ENCODE assay signal across 8 cellular contexts in genomic region chr20:58650776-58651547, GRCh38. TPM values are rescaled to one million over a fixed set of nuclear protein-coding genes. Genes with fewer than 3 reads are reported as not detected.
DNase-seq lines count a peak whose midpoint lies in the region; ATAC-seq and TF ChIP-seq lines count a peak whose summit lies in the region.

A gene with protein sequence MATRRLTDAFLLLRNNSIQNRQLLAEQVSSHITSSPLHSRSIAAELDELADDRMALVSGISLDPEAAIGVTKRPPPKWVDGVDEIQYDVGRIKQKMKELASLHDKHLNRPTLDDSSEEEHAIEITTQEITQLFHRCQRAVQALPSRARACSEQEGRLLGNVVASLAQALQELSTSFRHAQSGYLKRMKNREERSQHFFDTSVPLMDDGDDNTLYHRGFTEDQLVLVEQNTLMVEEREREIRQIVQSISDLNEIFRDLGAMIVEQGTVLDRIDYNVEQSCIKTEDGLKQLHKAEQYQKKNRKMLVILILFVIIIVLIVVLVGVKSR (plus strand): TSS chr20:58651283. CDS start chr20:58652007, 724 bp downstream.

- H3K27ac Mint-ChIP-seq in CD4-positive, alpha-beta memory T cell, result peak within 1 kb of the TSS; percentile 97 to 100 (median 99)
- peak within 1 kb of the TSS; percentile 98 for H3K27ac Mint-ChIP-seq in activated CD8-positive, alpha-beta memory T cell treated with anti-CD3 and anti-CD28 coated beads, Interleukin-2, amount 10 ng/mL, durations not matched to agents 7 days and 5 days
- H3K27ac Mint-ChIP-seq in endodermal cell, result peak within 1 kb of the TSS; percentile 99

- peak; percentile 81 to 87 (median 82) for DNase-seq in CD4-positive, alpha-beta memory T cell
- DNase-seq in HT1080 (ENCODE audit: low read depth) (peak; percentile 92), NOMO-1 treated with DMSO at 0.1 percent for 48 hours (lab: John Stamatoyannopoulos, UW; ENCODE audit: unreplicated experiment) (peak; percentile 86), endodermal cell (peak; percentile 95), mesenteric fat pad (ENCODE audit: low spot score) (peak; percentile 97)
- DNase-seq in activated CD8-positive, alpha-beta memory T cell treated with anti-CD3 and anti-CD28 coated beads, Interleukin-2, amount 10 ng/mL, durations not matched to agents 7 days and 5 days, result peak; percentile 93
- DNase-seq in stimulated activated CD8-positive, alpha-beta memory T cell treated with anti-CD3 and anti-CD28 coated beads, Interleukin-15, amount 100 ng/mL, for 1 hour (ENCODE audit: low read depth), result peak; percentile 67

- H3K4me1 Mint-ChIP-seq in CD4-positive, alpha-beta memory T cell, result peaks cover 9 to 45% (median 20%) of the 10 kb centered on the region in 4 donors
- peaks cover 19% of the 10 kb centered on the region for H3K4me1 Mint-ChIP-seq in activated CD8-positive, alpha-beta memory T cell treated with anti-CD3 and anti-CD28 coated beads, Interleukin-2, amount 10 ng/mL, durations not matched to agents 7 days and 5 days
- H3K4me1 Mint-ChIP-seq in endodermal cell, result peaks cover 40% of the 10 kb centered on the region

- peak within 1 kb of the TSS; percentile 98 to 99 (median 99) for H3K4me3 Mint-ChIP-seq in CD4-positive, alpha-beta memory T cell
- peak within 1 kb of the TSS; percentile 99 for H3K4me3 Mint-ChIP-seq in activated CD8-positive, alpha-beta memory T cell treated with anti-CD3 and anti-CD28 coated beads, Interleukin-2, amount 10 ng/mL, durations not matched to agents 7 days and 5 days
- peak within 1 kb of the TSS; percentile 98 for H3K4me3 Mint-ChIP-seq in endodermal cell

- intact Hi-C loops in CD4-positive, alpha-beta memory T cell (cut with micrococcal nuclease), result loop anchor here (1.0 to 10.0 kb wide), 8 partner anchors 186 to 1256 kb away; partner anchors contain the start of genes GNAS, NELFCD, RBM38 and VAPB

- no peaks in the 10 kb centered on the region for H3K9me3 ChIP-seq in CD4-positive, alpha-beta memory T cell (ENCODE audit: control insufficient read depth in 1 of 2, low read length in 2 of 2)
- no peaks in the 10 kb centered on the region for H3K9me3 ChIP-seq in endodermal cell (ENCODE audit: control insufficient read depth, low read length)

- peak; percentile 56 for ATAC-seq in GM19467 (IDR thresholded peaks at IDR 0.05; ENCODE audit: unreplicated experiment)
- peak; percentile 81 for ATAC-seq in activated CD8-positive, alpha-beta memory T cell treated with anti-CD3 and anti-CD28 coated beads, Interleukin-2, amount 10 ng/mL, durations not matched to agents 7 days and 5 days

- H3K9ac ChIP-seq in endodermal cell (ENCODE audit: extremely low read depth, low read length, poor library complexity, severe bottlenecking), result peak within 1 kb of the TSS; percentile 82

- H3K36me3 Mint-ChIP-seq in CD4-positive, alpha-beta memory T cell, result peaks cover 0 to 29% of the 10 kb centered on the region in 2 donors
- peaks cover 19% of the 10 kb centered on the region for H3K36me3 Mint-ChIP-seq in activated CD8-positive, alpha-beta memory T cell treated with anti-CD3 and anti-CD28 coated beads, Interleukin-2, amount 10 ng/mL, durations not matched to agents 7 days and 5 days
- no peaks in the 10 kb centered on the region for H3K36me3 Mint-ChIP-seq in endodermal cell (ENCODE audit: low read depth)

- H3K4me1 ChIP-seq in CD4-positive, alpha-beta memory T cell (ENCODE audit: insufficient read depth, low read length), result peaks cover 38% of the 10 kb centered on the region
- peaks cover 7% of the 10 kb centered on the region for H3K4me1 ChIP-seq in endodermal cell (ENCODE audit: control insufficient read depth, insufficient read depth, low read length)

- 5 to 8% methylated on average over 16 to 49 of the region's 49 CpGs for WGBS in endodermal cell (ENCODE audit: insufficient coverage in 1 of 2, insufficient read length in 1 of 2), 2 experiments

- CTCF ChIA-PET in CD4-positive, alpha-beta memory T cell (lab: Charles Lee; ENCODE audit: partially characterized antibody), result interaction anchor here (0.7 to 2.5 kb wide), 20 partner anchors 8 to 1032 kb away, joined by 3 to 12 read pairs (median 5); partner anchors contain the start of genes GNAS, NPEPL1 and VAPB
- CTCF ChIA-PET in activated CD8-positive, alpha-beta memory T cell treated with anti-CD3 and anti-CD28 coated beads, Interleukin-2, amount 10 ng/mL, durations not matched to agents 7 days and 5 days (lab: Charles Lee), result interaction anchor here (0.6 to 5.1 kb wide), 34 partner anchors 8 to 1031 kb away, joined by 3 to 41 read pairs (median 4); partner anchors contain the start of genes ATP5F1E, GNAS, GNAS-AS1 and NELFCD

- no peaks in the 10 kb centered on the region for H3K9me3 Mint-ChIP-seq in CD4-positive, alpha-beta memory T cell
- no peaks in the 10 kb centered on the region for H3K9me3 Mint-ChIP-seq in activated CD8-positive, alpha-beta memory T cell treated with anti-CD3 and anti-CD28 coated beads, Interleukin-2, amount 10 ng/mL, durations not matched to agents 7 days and 5 days (ENCODE audit: low read depth)
- no peaks in the 10 kb centered on the region for H3K9me3 Mint-ChIP-seq in endodermal cell

- H3K27me3 Mint-ChIP-seq in CD4-positive, alpha-beta memory T cell, result peaks cover 0 to 1% of the 10 kb centered on the region in 2 donors
- no peaks in the 10 kb centered on the region for H3K27me3 Mint-ChIP-seq in activated CD8-positive, alpha-beta memory T cell treated with anti-CD3 and anti-CD28 coated beads, Interleukin-2, amount 10 ng/mL, durations not matched to agents 7 days and 5 days
- H3K27me3 Mint-ChIP-seq in endodermal cell (ENCODE audit: insufficient read depth), result peaks cover 15% of the 10 kb centered on the region

- H3K27me3 ChIP-seq in CD4-positive, alpha-beta memory T cell (ENCODE audit: insufficient read depth, low read length), result no peaks in the 10 kb centered on the region
- no peaks in the 10 kb centered on the region for H3K27me3 ChIP-seq in endodermal cell (ENCODE audit: control insufficient read depth, insufficient read depth, low read length, poor library complexity, severe bottlenecking)

- POLR2A ChIA-PET in CD4-positive, alpha-beta memory T cell (lab: Charles Lee; ENCODE audit: partially characterized antibody), result interaction anchor here (0.6 to 4.4 kb wide), 39 partner anchors 9 to 1289 kb away, joined by 3 to 112 read pairs (median 5); partner anchors contain the start of genes ATP5F1E, FAM217B, GNAS and GNAS-AS1

- H3K27ac ChIP-seq in CD4-positive, alpha-beta memory T cell (ENCODE audit: low read depth, low read length), result peak within 1 kb of the TSS; percentile 94
- peak within 1 kb of the TSS; percentile 83 for H3K27ac ChIP-seq in endodermal cell (ENCODE audit: low read depth, low read length)

- peak; percentile 84 for TF ChIP-seq CTCF in endodermal cell (conservative IDR thresholded peaks at IDR 0.05)

- no peaks in the 10 kb centered on the region for H3K36me3 ChIP-seq in CD4-positive, alpha-beta memory T cell (ENCODE audit: insufficient read depth, low read length)
- H3K36me3 ChIP-seq in endodermal cell (ENCODE audit: control insufficient read depth, insufficient read depth, low read length), result no peaks in the 10 kb centered on the region

- peak within 1 kb of the TSS; percentile 94 to 96 for H3K4me3 ChIP-seq in CD4-positive, alpha-beta memory T cell (ENCODE audit: low read length in 2 of 2)
- peak within 1 kb of the TSS; percentile 97 for H3K4me3 ChIP-seq in endodermal cell (ENCODE audit: low read length)

RNA-seq across cellular contexts. Expression of the gene that starts here (rescaled TPM):
- 100 to 1,000 TPM; 158 to 167 TPM for total RNA-seq in CD4-positive, alpha-beta memory T cell
- polyA plus RNA-seq in CD4-positive, alpha-beta memory T cell, result 10 to 100 TPM; 16.5 to 24.5 TPM
- 20.6 and 21.4 TPM in 2 replicates for total RNA-seq in HT1080 (2014; rRNA removed; shearing (Covaris generic))
- 46.1 and 53.8 TPM in 2 replicates for polyA plus RNA-seq in HT1080 (2015; cell fraction: cytosol; rRNA removed)
- 168 and 190 TPM in 2 replicates for polyA plus RNA-seq in HT1080 (2015; cell fraction: nucleus; rRNA removed)
- 100 to 1,000 TPM; 120 to 165 TPM for total RNA-seq in activated CD8-positive, alpha-beta memory T cell treated with anti-CD3 and anti-CD28 coated beads, Interleukin-2, amount 10 ng/mL, durations not matched to agents 7 days and 5 days
- total RNA-seq in endodermal cell (100 to 1,000 TPM in 1 of 2 donors, 10 to 100 TPM in 1; 91.6 to 114 TPM), mesenteric fat pad (44.9 TPM)
- 60.9 TPM for polyA plus RNA-seq in endodermal cell (2013, experiment 1 of 2)
- polyA plus RNA-seq in endodermal cell (2013, experiment 2 of 2), result 62.3 TPM

Comparison
In these comparisons a context has a peak if more than half of its experiments do, and no peak if none do; other contexts are left out.
1. Peak in every context shown above with its lines: DNase-seq, ATAC-seq, H3K4me3 ChIP-seq and H3K27ac ChIP-seq.